ENCODE assay signal across 33 cellular contexts in genomic region chr12:110683888-110684287, GRCh38. TPM values are rescaled to one million over a fixed set of nuclear protein-coding genes. Genes with fewer than 3 reads are reported as not detected.
"Had no signal": no experiment of that assay in that cellular context is flagged by ENCODE, and none has a peak within 500 bp of the region (broad histone marks: within the 10 kb centered on the region; RNA-seq: fewer than 3 reads in every experiment).

No MANE protein-coding gene starts in this region.

- H3K27ac Mint-ChIP-seq: activated CD4-positive, alpha-beta memory T cell treated with anti-CD3 and anti-CD28 coated beads, Interleukin-2, amount 10 ng/mL, durations not matched to agents 7 days and 5 days; activated CD4-positive, alpha-beta T cell treated with anti-CD3 and anti-CD28 coated beads for 36 hours; activated CD8-positive, alpha-beta memory T cell treated with anti-CD3 and anti-CD28 coated beads, Interleukin-2, amount 10 ng/mL, durations not matched to agents 7 days and 5 days; activated naive CD4-positive, alpha-beta T cell treated with anti-CD3 and anti-CD28 coated beads, Interleukin-2, amount 50 U/mL, for 24 hours; activated T-cell treated with anti-CD3 and anti-CD28 coated beads, Interleukin-2, amount 50 U/mL, for 72 hours; activated T-helper 17 cell treated with anti-CD3 and anti-CD28 coated beads, Interleukin-2, amount 50 U/mL, for 72 hours; brain had no signal

- ATAC-seq: activated CD4-positive, alpha-beta T cell treated with anti-CD3 and anti-CD28 coated beads for 36 hours; activated CD8-positive, alpha-beta memory T cell treated with anti-CD3 and anti-CD28 coated beads, Interleukin-2, amount 10 ng/mL, durations not matched to agents 7 days and 5 days; activated T-cell treated with anti-CD3 and anti-CD28 coated beads, Interleukin-2, amount 50 U/mL, for 72 hours; activated T-helper 17 cell treated with anti-CD3 and anti-CD28 coated beads, Interleukin-2, amount 50 U/mL, for 72 hours had no signal

- H3K9me3 Mint-ChIP-seq: activated CD4-positive, alpha-beta memory T cell treated with anti-CD3 and anti-CD28 coated beads, Interleukin-2, amount 10 ng/mL, durations not matched to agents 7 days and 5 days; activated naive CD4-positive, alpha-beta T cell treated with anti-CD3 and anti-CD28 coated beads, Interleukin-2, amount 50 U/mL, for 24 hours; activated T-cell treated with anti-CD3 and anti-CD28 coated beads, Interleukin-2, amount 50 U/mL, for 72 hours; activated T-helper 17 cell treated with anti-CD3 and anti-CD28 coated beads, Interleukin-2, amount 50 U/mL, for 72 hours had no signal

- H3K4me3 ChIP-seq: MG63, Peyer's patch, SJSA1 had no signal

- H3K27me3 ChIP-seq: Peyer's patch had no signal

- H3K9me3 ChIP-seq: MG63, Peyer's patch, SJSA1 had no signal

- H3K27ac ChIP-seq: Peyer's patch, SJSA1, VCaP had no signal

- DNase-seq: activated CD4-positive, alpha-beta memory T cell treated with anti-CD3 and anti-CD28 coated beads, Interleukin-2, amount 10 ng/mL, durations not matched to agents 7 days and 5 days; activated CD4-positive, alpha-beta T cell treated with anti-CD3 and anti-CD28 coated beads for 36 hours; activated CD4-positive, alpha-beta T cell treated with anti-CD3 and anti-CD28 coated beads, Interleukin-2, amount 50 U/mL, for 1 hour; activated CD8-positive, alpha-beta memory T cell treated with anti-CD3 and anti-CD28 coated beads for 24 hours; activated CD8-positive, alpha-beta memory T cell treated with anti-CD3 and anti-CD28 coated beads, Interleukin-2, amount 10 ng/mL, durations not matched to agents 7 days and 5 days; activated CD8-positive, alpha-beta memory T cell treated with anti-CD3 and anti-CD28 coated beads, Interleukin-2, amount 50 U/mL, for 48 hours; activated gamma-delta T cell; activated naive CD4-positive, alpha-beta T cell treated with Interleukin-2 at 50 U/mL for 16 hours; activated T-cell treated with anti-CD3 and anti-CD28 coated beads, Interleukin-2, amount 50 U/mL, for 1 hour; activated T-cell treated with anti-CD3 and anti-CD28 coated beads, Interleukin-2, amount 50 U/mL, for 72 hours; anterior cingulate cortex; cerebellar nuclear complex; Kasumi-1; KG1; MG63; NCI-H1048; NCI-H1436 treated with DMSO at 0.1 percent for 48 hours; NCI-H345; NCI-H526; NCI-H748 treated with DMSO at 0.1 percent for 48 hours; NK-92 treated with Interleukin-12 subunit alpha and Interleukin-12 subunit beta, amount 100 ng/mL, for 24 hours; Peyer's patch; RPMI8226; SHP77 treated with DMSO at 0.1 percent for 48 hours; SW 1271; T-helper 1 cell; T-helper 2 cell; T-helper 9 cell had no signal

- H3K27me3 Mint-ChIP-seq: activated CD4-positive, alpha-beta T cell treated with anti-CD3 and anti-CD28 coated beads for 36 hours; activated CD8-positive, alpha-beta memory T cell treated with anti-CD3 and anti-CD28 coated beads, Interleukin-2, amount 10 ng/mL, durations not matched to agents 7 days and 5 days; activated naive CD4-positive, alpha-beta T cell treated with anti-CD3 and anti-CD28 coated beads, Interleukin-2, amount 50 U/mL, for 24 hours had no signal

- H3K36me3 ChIP-seq: MG63, Peyer's patch, SJSA1 had no signal

- H3K4me3 Mint-ChIP-seq: activated CD4-positive, alpha-beta memory T cell treated with anti-CD3 and anti-CD28 coated beads, Interleukin-2, amount 10 ng/mL, durations not matched to agents 7 days and 5 days; activated CD4-positive, alpha-beta T cell treated with anti-CD3 and anti-CD28 coated beads for 36 hours; activated CD8-positive, alpha-beta memory T cell treated with anti-CD3 and anti-CD28 coated beads, Interleukin-2, amount 10 ng/mL, durations not matched to agents 7 days and 5 days; activated naive CD4-positive, alpha-beta T cell treated with anti-CD3 and anti-CD28 coated beads, Interleukin-2, amount 50 U/mL, for 24 hours; activated T-cell treated with anti-CD3 and anti-CD28 coated beads, Interleukin-2, amount 50 U/mL, for 72 hours; activated T-helper 17 cell treated with anti-CD3 and anti-CD28 coated beads, Interleukin-2, amount 50 U/mL, for 72 hours; brain had no signal

- H3K4me1 Mint-ChIP-seq: activated T-helper 17 cell treated with anti-CD3 and anti-CD28 coated beads, Interleukin-2, amount 50 U/mL, for 72 hours had no signal

RNA-seq across cellular contexts. Expression of gene HVCN1, which starts 5.0 kb away (rescaled TPM):
- total RNA-seq: SJSA1 had no signal
